In genomic region chr18:2883137-2883671, GRCh38 we compare ENCODE assay signal across 8 cellular contexts. TPM values are rescaled to one million over a fixed set of nuclear protein-coding genes. Genes with fewer than 3 reads are reported as not detected.
A peak's percentile ranks its signal among the peaks of the same experiment; 100 is the strongest.
DNase-seq lines count a peak whose midpoint lies in the region; ATAC-seq lines count a peak whose summit lies in the region.

No MANE protein-coding gene starts in this region.

- no peaks in the 10 kb centered on the region for H3K27me3 Mint-ChIP-seq in T-helper 1 cell treated with Interleukin-12 subunit alpha and Interleukin-12 subunit beta and Interleukin-4 antibody, amounts not matched to agents 30 μg/mL and 1 μg/mL, for 36 hours (ENCODE audit: low read depth)

- ATAC-seq in GM21526 (IDR thresholded peaks at IDR 0.05; ENCODE audit: low FRiP score, unreplicated experiment) (peak; percentile 63), HG02970 (IDR thresholded peaks at IDR 0.05; ENCODE audit: low FRiP score, unreplicated experiment) (no peak)
- ATAC-seq in stimulated activated naive CD8-positive, alpha-beta T cell treated with anti-CD3 and anti-CD28 coated beads, Interleukin-15, Interleukin-2, amounts not matched to agents 100 U/mL and 50 U/mL, for 24 hours = peak; percentile 93

- H3K36me3 Mint-ChIP-seq in T-helper 1 cell treated with Interleukin-12 subunit alpha and Interleukin-12 subunit beta and Interleukin-4 antibody, amounts not matched to agents 30 μg/mL and 1 μg/mL, for 36 hours (ENCODE audit: low read depth) = peaks cover 5% of the 10 kb centered on the region

- peaks cover 14% of the 10 kb centered on the region for H3K9me3 Mint-ChIP-seq in T-helper 1 cell treated with Interleukin-12 subunit alpha and Interleukin-12 subunit beta and Interleukin-4 antibody, amounts not matched to agents 30 μg/mL and 1 μg/mL, for 36 hours

- peak overlapping the region; percentile 49 for H3K4me3 Mint-ChIP-seq in T-helper 1 cell treated with Interleukin-12 subunit alpha and Interleukin-12 subunit beta and Interleukin-4 antibody, amounts not matched to agents 30 μg/mL and 1 μg/mL, for 36 hours

- H3K4me1 Mint-ChIP-seq in T-helper 1 cell treated with Interleukin-12 subunit alpha and Interleukin-12 subunit beta and Interleukin-4 antibody, amounts not matched to agents 30 μg/mL and 1 μg/mL, for 36 hours (ENCODE audit: low read depth) = peaks cover 22% of the 10 kb centered on the region

- peak; percentile 53 for DNase-seq in central memory CD4-positive, alpha-beta T cell
- DNase-seq in stimulated activated naive CD8-positive, alpha-beta T cell treated with anti-CD3 and anti-CD28 coated beads, Interleukin-15, Interleukin-2, amounts not matched to agents 100 U/mL and 50 U/mL, for 24 hours = peak; percentile 61
- DNase-seq in Ammon's horn (ENCODE audit: low spot score) = no peak
- DNase-seq in NCI-H1930 (lab: John Stamatoyannopoulos, UW) = no peak
- DNase-seq in occipital lobe (lab: John Stamatoyannopoulos, UW) = no peak

- peak overlapping the region; percentile 92 for H3K27ac Mint-ChIP-seq in T-helper 1 cell treated with Interleukin-12 subunit alpha and Interleukin-12 subunit beta and Interleukin-4 antibody, amounts not matched to agents 30 μg/mL and 1 μg/mL, for 36 hours

RNA-seq across cellular contexts. Expression of gene EMILIN2, which starts 36.4 kb away (rescaled TPM):
- total RNA-seq in occipital lobe = 2.0 TPM

Comparison
In these comparisons a context has a peak if more than half of its experiments do, and no peak if none do; other contexts are left out.
1. DNase-seq: peak in central memory CD4-positive, alpha-beta T cell (single experiment) and stimulated activated naive CD8-positive, alpha-beta T cell treated with anti-CD3 and anti-CD28 coated beads, Interleukin-15, Interleukin-2, amounts not matched to agents 100 U/mL and 50 U/mL, for 24 hours (single experiment); none in Ammon's horn (single experiment), NCI-H1930 (0 of 2) and occipital lobe (single experiment).